ENCODE assay signal across 1 cellular context in the genomic region with DNA sequence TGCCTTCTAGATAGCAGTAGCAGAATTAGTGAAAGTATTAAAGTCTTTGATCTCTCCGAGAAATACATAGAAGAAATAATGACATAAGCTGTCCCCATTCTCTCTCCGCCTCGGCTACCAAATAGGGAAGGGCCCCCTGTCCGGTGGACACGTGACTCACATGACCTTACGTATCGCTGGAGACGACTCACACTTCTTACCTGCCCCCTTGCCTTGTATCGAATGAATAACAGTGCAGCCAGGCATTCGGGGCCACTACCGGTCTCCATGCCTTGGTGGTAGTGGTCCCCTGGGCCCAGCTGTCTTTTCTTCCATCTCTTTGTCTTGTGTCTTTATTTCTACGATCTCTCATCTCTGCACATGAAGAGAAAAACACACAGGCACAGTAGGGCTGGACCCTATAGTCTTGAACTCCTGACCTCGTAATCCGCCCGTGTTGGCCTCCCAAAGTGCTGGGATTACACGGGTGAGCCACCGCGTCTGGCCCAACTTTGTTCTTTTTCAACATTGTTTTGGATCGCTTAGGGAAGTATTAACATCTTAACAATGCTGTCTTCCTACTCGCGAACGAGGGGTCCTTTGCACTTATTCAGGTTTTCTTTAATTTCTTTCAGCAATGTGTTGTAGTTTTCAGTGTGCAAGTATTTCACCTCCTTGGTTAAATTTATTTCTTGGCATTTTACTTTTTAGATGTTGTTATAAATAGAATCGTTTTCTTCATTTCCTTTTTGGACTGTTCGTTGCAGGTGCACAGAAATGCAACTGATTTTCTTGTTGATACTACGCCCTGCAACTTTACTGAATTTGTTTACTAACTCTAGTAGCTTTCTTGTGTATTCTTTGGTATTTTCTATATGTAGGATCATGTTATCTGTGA.
TF ChIP-seq lines count a peak whose summit lies in the region.

No MANE protein-coding gene starts in this region.

TF ChIP-seq in HepG2, 621 proteins besides CTCF, POLR2A, EP300 and RAD21:
- TF ChIP-seq, protein P1, sequence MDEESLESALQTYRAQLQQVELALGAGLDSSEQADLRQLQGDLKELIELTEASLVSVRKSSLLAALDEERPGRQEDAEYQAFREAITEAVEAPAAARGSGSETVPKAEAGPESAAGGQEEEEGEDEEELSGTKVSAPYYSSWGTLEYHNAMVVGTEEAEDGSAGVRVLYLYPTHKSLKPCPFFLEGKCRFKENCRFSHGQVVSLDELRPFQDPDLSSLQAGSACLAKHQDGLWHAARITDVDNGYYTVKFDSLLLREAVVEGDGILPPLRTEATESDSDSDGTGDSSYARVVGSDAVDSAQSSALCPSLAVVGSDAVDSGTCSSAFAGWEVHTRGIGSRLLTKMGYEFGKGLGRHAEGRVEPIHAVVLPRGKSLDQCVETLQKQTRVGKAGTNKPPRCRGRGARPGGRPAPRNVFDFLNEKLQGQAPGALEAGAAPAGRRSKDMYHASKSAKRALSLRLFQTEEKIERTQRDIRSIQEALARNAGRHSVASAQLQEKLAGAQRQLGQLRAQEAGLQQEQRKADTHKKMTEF (CRISPR knock-in tag; IDR thresholded peaks at IDR 0.05), result 0 out of 2 replicates have a peak, but pooled peaks have one; percentile 0
- TF ChIP-seq RARA (CRISPR knock-in tag; IDR thresholded peaks at IDR 0.05), result 0 out of 2 replicates have a peak, but pooled peaks have one; percentile 18
